Comparison of ENCODE assay signal across 16 cellular contexts in the genomic region with DNA sequence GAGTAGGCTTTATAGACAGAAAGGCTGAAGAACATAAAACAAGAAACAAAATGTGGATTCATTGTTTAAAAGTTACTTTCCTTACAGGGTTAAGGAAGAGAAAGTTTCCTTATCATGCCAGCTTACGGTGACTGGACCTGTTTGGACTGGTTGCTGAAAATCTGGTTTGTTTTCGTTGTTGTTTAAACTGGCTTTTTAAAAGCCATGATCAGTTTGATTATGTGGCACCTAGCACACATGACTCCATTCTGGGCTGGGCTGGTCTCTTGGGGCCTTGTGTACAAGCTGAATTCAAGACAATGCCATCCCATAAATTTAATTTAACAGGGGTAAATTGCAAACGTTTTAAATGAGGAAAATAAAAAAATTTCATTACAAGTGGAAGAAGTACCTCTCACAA. TPM values are rescaled to one million over a fixed set of nuclear protein-coding genes. Genes with fewer than 3 reads are reported as not detected.
"Had no signal": no experiment of that assay in that cellular context is flagged by ENCODE, and none has a peak within 500 bp of the region (broad histone marks: within the 10 kb centered on the region; RNA-seq: fewer than 3 reads in every experiment).

No MANE protein-coding gene starts in this region.

- H3K9me3 Mint-ChIP-seq: activated naive CD8-positive, alpha-beta T cell treated with anti-CD3 and anti-CD28 coated beads, Interleukin-2, amount 10 ng/mL, durations not matched to agents 7 days and 5 days; brain; dendritic cell treated with granulocyte-macrophage colony-stimulating factor and Interleukin-4, amounts not matched to agents 40 ng/mL and 50 ng/mL, for 4 days; effector memory CD8-positive, alpha-beta T cell; memory B cell; natural killer cell treated with Interleukin-12 subunit alpha and Interleukin-12 subunit beta and Interleukin-15 and Interleukin-18, amount 100 ng/mL, for 72 hours; stimulated activated effector memory CD8-positive, alpha-beta T cell treated with anti-CD3 and anti-CD28 coated beads, Interleukin-12 subunit alpha, Interleukin-12 subunit beta, amount 100 ng/mL, for 72 hours had no signal

- H3K4me3 ChIP-seq: left ventricle myocardium inferior had no signal

- H3K36me3 Mint-ChIP-seq: activated naive CD8-positive, alpha-beta T cell treated with anti-CD3 and anti-CD28 coated beads, Interleukin-2, amount 10 ng/mL, durations not matched to agents 7 days and 5 days; brain; memory B cell; natural killer cell treated with Interleukin-12 subunit alpha and Interleukin-12 subunit beta and Interleukin-15 and Interleukin-18, amount 100 ng/mL, for 72 hours; stimulated activated effector memory CD8-positive, alpha-beta T cell treated with anti-CD3 and anti-CD28 coated beads, Interleukin-12 subunit alpha, Interleukin-12 subunit beta, amount 100 ng/mL, for 72 hours had no signal

- DNase-seq: activated CD4-positive, alpha-beta T cell treated with anti-CD3 and anti-CD28 coated beads, Interleukin-2, amount 50 U/mL, for 1 hour; activated CD8-positive, alpha-beta memory T cell treated with anti-CD3 and anti-CD28 coated beads for 24 hours; activated gamma-delta T cell treated with Interleukin-2 at 50 U/mL for 16 hours; activated naive CD8-positive, alpha-beta T cell treated with anti-CD3 and anti-CD28 coated beads, Interleukin-2, amount 10 ng/mL, durations not matched to agents 7 days and 5 days; cerebellar nuclear complex; effector memory CD8-positive, alpha-beta T cell; hypothalamus; left ventricle myocardium inferior; T-helper 9 cell had no signal

- H3K36me3 ChIP-seq: left ventricle myocardium inferior had no signal

- H3K27ac Mint-ChIP-seq: activated naive CD8-positive, alpha-beta T cell treated with anti-CD3 and anti-CD28 coated beads, Interleukin-2, amount 10 ng/mL, durations not matched to agents 7 days and 5 days; dendritic cell treated with granulocyte-macrophage colony-stimulating factor and Interleukin-4, amounts not matched to agents 40 ng/mL and 50 ng/mL, for 4 days; effector memory CD8-positive, alpha-beta T cell; memory B cell; natural killer cell treated with Interleukin-12 subunit alpha and Interleukin-12 subunit beta and Interleukin-15 and Interleukin-18, amount 100 ng/mL, for 72 hours; stimulated activated effector memory CD8-positive, alpha-beta T cell treated with anti-CD3 and anti-CD28 coated beads, Interleukin-12 subunit alpha, Interleukin-12 subunit beta, amount 100 ng/mL, for 72 hours had no signal

- H3K27ac ChIP-seq: left ventricle myocardium inferior had no signal

- H3K4me1 ChIP-seq: left ventricle myocardium inferior had no signal

- ATAC-seq: activated CD4-positive, CD25-positive, alpha-beta regulatory T cell treated with anti-CD3 and anti-CD28 coated beads, Interleukin-2, amount 50 U/mL, for 24 hours; effector memory CD8-positive, alpha-beta T cell; natural killer cell treated with Interleukin-12 subunit alpha and Interleukin-12 subunit beta and Interleukin-15 and Interleukin-18, amount 100 ng/mL, for 72 hours; stimulated activated effector memory CD8-positive, alpha-beta T cell treated with anti-CD3 and anti-CD28 coated beads, Interleukin-12 subunit alpha, Interleukin-12 subunit beta, amount 100 ng/mL, for 72 hours had no signal

- H3K9me3 ChIP-seq: left ventricle myocardium inferior had no signal

RNA-seq across cellular contexts. Expression of a gene that starts 18.4 kb away (rescaled TPM):
- total RNA-seq: epithelial cell of proximal tubule; left ventricle myocardium inferior; natural killer cell treated with Interleukin-12 subunit alpha and Interleukin-12 subunit beta and Interleukin-15 and Interleukin-18, amount 100 ng/mL, for 72 hours had no signal

RNA-seq across cellular contexts. Expression of a gene that starts 32.9 kb away (rescaled TPM):
- total RNA-seq: activated naive CD8-positive, alpha-beta T cell treated with anti-CD3 and anti-CD28 coated beads, Interleukin-2, amount 10 ng/mL, durations not matched to agents 7 days and 5 days; natural killer cell treated with Interleukin-12 subunit alpha and Interleukin-12 subunit beta and Interleukin-15 and Interleukin-18, amount 100 ng/mL, for 72 hours had no signal
